In genomic region chr7:126605553-126605952, GRCh38 we compare ENCODE assay signal across 15 cellular contexts.
DNase-seq lines count a peak whose midpoint lies in the region; ATAC-seq, FAIRE-seq and TF ChIP-seq lines count a peak whose summit lies in the region.
"Had no signal": no experiment of that assay in that cellular context is flagged by ENCODE, and none has a peak within 500 bp of the region (broad histone marks: within the 10 kb centered on the region; RNA-seq: fewer than 3 reads in every experiment).

No MANE protein-coding gene starts in this region.

- no peaks in the 10 kb centered on the region for H3K27me3 ChIP-seq in SK-N-SH (ENCODE audit: insufficient read depth)

- no peaks in the 10 kb centered on the region for H4K20me1 ChIP-seq in SK-N-SH (ENCODE audit: insufficient read depth)

- no peak for TF ChIP-seq CTCF in SK-N-SH (IDR thresholded peaks at IDR 0.05)
- no peak for TF ChIP-seq CTCF in glutamatergic neuron (IDR thresholded peaks at IDR 0.05; ENCODE audit: partially characterized antibody, unreplicated experiment)

- H3F3A ChIP-seq in SK-N-SH (replicated peaks; ENCODE audit: insufficient read depth) = no peaks in the 10 kb centered on the region

- H3K27me3 Mint-ChIP-seq in glutamatergic neuron (ENCODE audit: unreplicated experiment) = peaks cover 2% of the 10 kb centered on the region

- TF ChIP-seq RAD21 in SK-N-SH (IDR thresholded peaks at IDR 0.05; ENCODE audit: low read length) = peak; percentile 52

- H3K9me2 ChIP-seq in SK-N-SH = no peaks in the 10 kb centered on the region

- peaks cover 13% of the 10 kb centered on the region for H3K4me1 Mint-ChIP-seq in glutamatergic neuron (ENCODE audit: low read depth, unreplicated experiment)
- H3K4me1 Mint-ChIP-seq: GM23338 had no signal

- DNase-seq in SK-N-SH = peak; percentile 47
- DNase-seq in NCI-H1417 (lab: John Stamatoyannopoulos, UW) = peak in 2 of 3 experiments; percentile 34 to 76
- peak; percentile 64 for DNase-seq in NCI-H748 treated with DMSO at 0.1 percent for 48 hours (lab: John Stamatoyannopoulos, UW)
- no peak for DNase-seq in glutamatergic neuron
- DNase-seq in activated CD4-positive, alpha-beta T cell treated with anti-CD3 and anti-CD28 coated beads, Interleukin-2, amount 50 U/mL, for 4 hours = no peak
- DNase-seq in GM19239 (ENCODE audit: insufficient read length, low spot score) = no peak
- DNase-seq: Caco-2, NCI-H2107 had no signal

- peak overlapping the region in 1 of 2 experiments; percentile 86; a peak in 1 of 4 replicates for H3K27ac ChIP-seq in SK-N-SH (ENCODE audit: low read depth in 2 of 2, low read length in 1 of 2)
- H3K27ac ChIP-seq: A549, C4-2B had no signal

- H3K27ac Mint-ChIP-seq in glutamatergic neuron (ENCODE audit: unreplicated experiment) = peak overlapping the region; percentile 85
- H3K27ac Mint-ChIP-seq: GM23338 had no signal

- no peaks in the 10 kb centered on the region for H3K36me3 Mint-ChIP-seq in glutamatergic neuron (ENCODE audit: unreplicated experiment)

- no peaks in the 10 kb centered on the region for H3K9me3 ChIP-seq in SK-N-SH
- H3K9me3 ChIP-seq: A549, Caco-2 had no signal

- no peak for FAIRE-seq in GM19239 (lab: Jason Lieb, UNC)
- FAIRE-seq: A549 had no signal

- H3K4me3 Mint-ChIP-seq in glutamatergic neuron (ENCODE audit: unreplicated experiment) = no peak overlapping the region
- H3K4me3 Mint-ChIP-seq: GM23338 had no signal

- H3K4me1 ChIP-seq in SK-N-SH (ENCODE audit: control insufficient read depth in 1 of 2, insufficient read depth in 2 of 2, low read depth in 1 of 2, low read length in 1 of 2) = peaks cover 0 to 15% of the 10 kb centered on the region in 2 experiments; a peak in 2 of 4 replicates
- H3K4me1 ChIP-seq: A549, Caco-2 had no signal

- ATAC-seq in SK-N-SH treated with all-trans-retinoic acid at 6 μM for 48 hours = no peak; the same call in 2 of the 3 replicates
- ATAC-seq in HG02981 (IDR thresholded peaks at IDR 0.05; ENCODE audit: unreplicated experiment) = no peak
- ATAC-seq: A549, GM23338, HCT116, Panc1 had no signal

- TF ChIP-seq EP300 in SK-N-SH (IDR thresholded peaks at IDR 0.05; ENCODE audit: borderline replicate concordance in 1 of 2, low read depth in 1 of 2, low read length in 1 of 2) = peak in 1 of 2 experiments; percentile 50; a peak in 2 of 4 replicates

- POLR2A ChIA-PET in SK-N-SH (lab: Yijun Ruan, JAX) = no interaction called here

- 81% methylated on average over 2 of the region's 2 CpGs for WGBS in SK-N-SH (ENCODE audit: low lambda C conversion rate)

- peaks cover 3% of the 10 kb centered on the region for H3K9me3 Mint-ChIP-seq in glutamatergic neuron (ENCODE audit: unreplicated experiment)
- H3K9me3 Mint-ChIP-seq: GM23338 had no signal

- CTCF ChIA-PET in SK-N-SH (lab: Yijun Ruan, JAX) = no interaction called here

- no peaks in the 10 kb centered on the region for H3K79me2 ChIP-seq in SK-N-SH (ENCODE audit: insufficient read depth)

- no peak overlapping the region for H2AFZ ChIP-seq in SK-N-SH (ENCODE audit: low read depth)
- H2AFZ ChIP-seq: GM23338 had no signal

- no peak overlapping the region for H3K4me2 ChIP-seq in SK-N-SH
- H3K4me2 ChIP-seq: A549, GM23338 had no signal

- no peak overlapping the region for H3K4me3 ChIP-seq in SK-N-SH (ENCODE audit: low read depth in 2 of 2, low read length in 1 of 2)
- H3K4me3 ChIP-seq: A549, GM23338 had no signal

- no peaks in the 10 kb centered on the region for H3K36me3 ChIP-seq in SK-N-SH (replicated peaks in 1 of 2; ENCODE audit: control insufficient read depth in 1 of 2, insufficient read depth in 2 of 2, low read length in 1 of 2)

- no peak overlapping the region for H3K9ac ChIP-seq in SK-N-SH

TF ChIP-seq in SK-N-SH, 30 proteins besides CTCF, POLR2A, EP300 and RAD21:
- TF ChIP-seq GATA2 (CRISPR knock-in tag; IDR thresholded peaks at IDR 0.05) (peak; percentile 68; the same call in 1 of the 2 replicates), FOXJ3 (CRISPR knock-in tag; IDR thresholded peaks at IDR 0.05) (no peak), RCOR1 (IDR thresholded peaks at IDR 0.05; ENCODE audit: low read length) (no peak)

TF ChIP-seq in SK-N-SH treated with all-trans-retinoic acid at 6 μM for 48 hours, 23 proteins besides CTCF, POLR2A, EP300 and RAD21 (continues in another document):
- TF ChIP-seq TOX (CRISPR knock-in tag; IDR thresholded peaks at IDR 0.05; ENCODE audit: borderline replicate concordance) (no peak), ZNF565 (CRISPR knock-in tag; conservative IDR thresholded peaks at IDR 0.05; ENCODE audit: low read depth) (no peak), POU6F1 (CRISPR knock-in tag; IDR thresholded peaks at IDR 0.05; ENCODE audit: borderline replicate concordance, low read depth) (no peak), BACH2 (CRISPR knock-in tag; IDR thresholded peaks at IDR 0.05; ENCODE audit: borderline replicate concordance) (no peak), CREB5 (CRISPR knock-in tag; IDR thresholded peaks at IDR 0.05; ENCODE audit: low read depth) (no peak), ARNTL (CRISPR knock-in tag; IDR thresholded peaks at IDR 0.05; ENCODE audit: borderline replicate concordance, low read depth) (no peak), ZC3H10 (CRISPR knock-in tag; IDR thresholded peaks at IDR 0.05) (no peak), CSRNP3 (CRISPR knock-in tag; IDR thresholded peaks at IDR 0.05) (no peak), ISL1 (CRISPR knock-in tag; IDR thresholded peaks at IDR 0.05) (no peak), ESRRG (CRISPR knock-in tag; IDR thresholded peaks at IDR 0.05) (no peak), ZNF8 (CRISPR knock-in tag; IDR thresholded peaks at IDR 0.05) (no peak), PATZ1 (CRISPR knock-in tag; IDR thresholded peaks at IDR 0.05; ENCODE audit: borderline replicate concordance) (no peak), ZNF70 (CRISPR knock-in tag; IDR thresholded peaks at IDR 0.05) (no peak), TCF4 (CRISPR knock-in tag; IDR thresholded peaks at IDR 0.05; ENCODE audit: borderline replicate concordance) (no peak), CSDC2 (CRISPR knock-in tag; IDR thresholded peaks at IDR 0.05) (no peak)

Comparison
In these comparisons a context has a peak if more than half of its experiments do, and no peak if none do; other contexts are left out.
1. DNase-seq: peak in SK-N-SH (single experiment), NCI-H1417 (2 of 3) and NCI-H748 treated with DMSO at 0.1 percent for 48 hours (single experiment); none in glutamatergic neuron (single experiment), activated CD4-positive, alpha-beta T cell treated with anti-CD3 and anti-CD28 coated beads, Interleukin-2, amount 50 U/mL, for 4 hours (0 of 2) and GM19239 (single experiment).